In the genomic region with DNA sequence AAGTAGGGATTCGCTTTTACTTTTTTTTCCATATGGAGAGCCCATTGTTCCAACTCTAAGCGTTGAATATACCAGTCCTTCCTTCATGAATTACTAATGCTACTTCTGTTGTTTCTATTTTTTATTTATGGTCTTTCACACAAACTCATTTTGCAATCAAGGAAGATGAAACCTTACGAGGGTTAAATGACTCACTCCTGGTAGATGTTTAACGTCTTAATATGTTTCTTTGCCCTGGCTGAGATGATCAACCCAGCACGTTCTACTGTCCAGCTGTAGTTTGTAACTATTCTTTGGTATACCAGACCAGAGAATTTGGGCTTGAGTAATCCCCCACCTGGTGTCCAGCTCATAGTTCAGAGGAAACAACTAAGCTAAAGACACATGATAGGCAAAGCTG, we compare ENCODE assay signal across 1 cellular context.
TF ChIP-seq lines count a peak whose summit lies in the region.

No MANE protein-coding gene starts in this region.

TF ChIP-seq in GM12878, 131 proteins besides CTCF, POLR2A, EP300 and RAD21 (continued from another document and continues in another):
- TF ChIP-seq, protein P1, sequence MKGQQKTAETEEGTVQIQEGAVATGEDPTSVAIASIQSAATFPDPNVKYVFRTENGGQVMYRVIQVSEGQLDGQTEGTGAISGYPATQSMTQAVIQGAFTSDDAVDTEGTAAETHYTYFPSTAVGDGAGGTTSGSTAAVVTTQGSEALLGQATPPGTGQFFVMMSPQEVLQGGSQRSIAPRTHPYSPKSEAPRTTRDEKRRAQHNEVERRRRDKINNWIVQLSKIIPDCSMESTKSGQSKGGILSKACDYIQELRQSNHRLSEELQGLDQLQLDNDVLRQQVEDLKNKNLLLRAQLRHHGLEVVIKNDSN (IDR thresholded peaks at IDR 0.05; ENCODE audit: borderline replicate concordance, extremely low read length, insufficient read depth, low read depth, low read length) = no peak
- TF ChIP-seq DPF2 (IDR thresholded peaks at IDR 0.05) (0 out of 2 replicates have a peak, but pooled peaks have one; percentile 51), TCF12 (IDR thresholded peaks at IDR 0.05; ENCODE audit: low read depth, low read length) (no peak), RBBP5 (conservative IDR thresholded peaks at IDR 0.05) (no peak), CHD1 (IDR thresholded peaks at IDR 0.05; ENCODE audit: low read depth, low read length) (no peak), NFYA (IDR thresholded peaks at IDR 0.05; ENCODE audit: borderline replicate concordance, low read depth, low read length) (no peak), PAX8 (IDR thresholded peaks at IDR 0.05) (no peak), TBL1XR1 (IDR thresholded peaks at IDR 0.05; ENCODE audit: low read depth, low read length) (no peak), KAT2A (conservative IDR thresholded peaks at IDR 0.05; ENCODE audit: control insufficient read depth, low read depth, low read length) (no peak), SIN3A (IDR thresholded peaks at IDR 0.05; ENCODE audit: low read depth, low read length) (no peak), HDGF (IDR thresholded peaks at IDR 0.05) (no peak), MTA2 (IDR thresholded peaks at IDR 0.05; ENCODE audit: low read depth) (peak; percentile 76), TARDBP (IDR thresholded peaks at IDR 0.05; ENCODE audit: borderline replicate concordance) (no peak), BHLHE40 (IDR thresholded peaks at IDR 0.05; ENCODE audit: borderline replicate concordance in 1 of 2, low read depth in 2 of 2, low read length in 1 of 2) (peak; percentile 62 to 85; a peak in 3 of 4 replicates), CEBPB (IDR thresholded peaks at IDR 0.05; ENCODE audit: borderline replicate concordance in 1 of 2, low read depth in 2 of 2, low read length in 2 of 2) (no peak), PML (IDR thresholded peaks at IDR 0.05; ENCODE audit: low read length) (no peak), TCF3 (IDR thresholded peaks at IDR 0.05; ENCODE audit: borderline replicate concordance, insufficient read depth, low read depth, low read length) (no peak), ZNF384 (IDR thresholded peaks at IDR 0.05; ENCODE audit: borderline replicate concordance, low read depth, low read length) (no peak), SUZ12 (IDR thresholded peaks at IDR 0.05; ENCODE audit: unreplicated experiment) (no peak), IKZF2 (IDR thresholded peaks at IDR 0.05) (peak; percentile 47 to 68; a peak in 3 of 4 replicates), NBN (IDR thresholded peaks at IDR 0.05) (no peak), JUNB (IDR thresholded peaks at IDR 0.05) (no peak), FOXM1 (IDR thresholded peaks at IDR 0.05; ENCODE audit: low read depth, low read length) (no peak), MYC (IDR thresholded peaks at IDR 0.05; ENCODE audit: insufficient read depth, insufficient read length, insufficient replicate concordance, low read length, severe bottlenecking) (no peak), GABPA (IDR thresholded peaks at IDR 0.05; ENCODE audit: low read depth) (no peak), ETV6 (conservative IDR thresholded peaks at IDR 0.05 in 1 of 2, IDR thresholded peaks at IDR 0.05 in 1 of 2; ENCODE audit: borderline replicate concordance in 1 of 2, low read depth in 1 of 2) (no peak), RB1 (IDR thresholded peaks at IDR 0.05; ENCODE audit: borderline replicate concordance) (no peak), JUND (IDR thresholded peaks at IDR 0.05; ENCODE audit: low read depth, low read length) (peak; percentile 23; the same call in 1 of the 2 replicates), ATF7 (IDR thresholded peaks at IDR 0.05; ENCODE audit: low read depth) (peak; percentile 27), NR2C2 (IDR thresholded peaks at IDR 0.05; ENCODE audit: borderline replicate concordance, control insufficient read depth, insufficient read length, low read depth) (no peak)
- TF ChIP-seq, protein P2, sequence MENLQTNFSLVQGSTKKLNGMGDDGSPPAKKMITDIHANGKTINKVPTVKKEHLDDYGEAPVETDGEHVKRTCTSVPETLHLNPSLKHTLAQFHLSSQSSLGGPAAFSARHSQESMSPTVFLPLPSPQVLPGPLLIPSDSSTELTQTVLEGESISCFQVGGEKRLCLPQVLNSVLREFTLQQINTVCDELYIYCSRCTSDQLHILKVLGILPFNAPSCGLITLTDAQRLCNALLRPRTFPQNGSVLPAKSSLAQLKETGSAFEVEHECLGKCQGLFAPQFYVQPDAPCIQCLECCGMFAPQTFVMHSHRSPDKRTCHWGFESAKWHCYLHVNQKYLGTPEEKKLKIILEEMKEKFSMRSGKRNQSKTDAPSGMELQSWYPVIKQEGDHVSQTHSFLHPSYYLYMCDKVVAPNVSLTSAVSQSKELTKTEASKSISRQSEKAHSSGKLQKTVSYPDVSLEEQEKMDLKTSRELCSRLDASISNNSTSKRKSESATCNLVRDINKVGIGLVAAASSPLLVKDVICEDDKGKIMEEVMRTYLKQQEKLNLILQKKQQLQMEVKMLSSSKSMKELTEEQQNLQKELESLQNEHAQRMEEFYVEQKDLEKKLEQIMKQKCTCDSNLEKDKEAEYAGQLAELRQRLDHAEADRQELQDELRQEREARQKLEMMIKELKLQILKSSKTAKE (IDR thresholded peaks at IDR 0.05; ENCODE audit: low read depth, poor library complexity, severe bottlenecking) = no peak
- TF ChIP-seq, protein P3, sequence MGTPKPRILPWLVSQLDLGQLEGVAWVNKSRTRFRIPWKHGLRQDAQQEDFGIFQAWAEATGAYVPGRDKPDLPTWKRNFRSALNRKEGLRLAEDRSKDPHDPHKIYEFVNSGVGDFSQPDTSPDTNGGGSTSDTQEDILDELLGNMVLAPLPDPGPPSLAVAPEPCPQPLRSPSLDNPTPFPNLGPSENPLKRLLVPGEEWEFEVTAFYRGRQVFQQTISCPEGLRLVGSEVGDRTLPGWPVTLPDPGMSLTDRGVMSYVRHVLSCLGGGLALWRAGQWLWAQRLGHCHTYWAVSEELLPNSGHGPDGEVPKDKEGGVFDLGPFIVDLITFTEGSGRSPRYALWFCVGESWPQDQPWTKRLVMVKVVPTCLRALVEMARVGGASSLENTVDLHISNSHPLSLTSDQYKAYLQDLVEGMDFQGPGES (IDR thresholded peaks at IDR 0.05) = no peak
- TF ChIP-seq, protein P4, sequence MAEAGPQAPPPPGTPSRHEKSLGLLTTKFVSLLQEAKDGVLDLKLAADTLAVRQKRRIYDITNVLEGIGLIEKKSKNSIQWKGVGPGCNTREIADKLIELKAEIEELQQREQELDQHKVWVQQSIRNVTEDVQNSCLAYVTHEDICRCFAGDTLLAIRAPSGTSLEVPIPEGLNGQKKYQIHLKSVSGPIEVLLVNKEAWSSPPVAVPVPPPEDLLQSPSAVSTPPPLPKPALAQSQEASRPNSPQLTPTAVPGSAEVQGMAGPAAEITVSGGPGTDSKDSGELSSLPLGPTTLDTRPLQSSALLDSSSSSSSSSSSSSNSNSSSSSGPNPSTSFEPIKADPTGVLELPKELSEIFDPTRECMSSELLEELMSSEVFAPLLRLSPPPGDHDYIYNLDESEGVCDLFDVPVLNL (IDR thresholded peaks at IDR 0.05; ENCODE audit: low read depth, low read length) = no peak
- TF ChIP-seq, protein P5, sequence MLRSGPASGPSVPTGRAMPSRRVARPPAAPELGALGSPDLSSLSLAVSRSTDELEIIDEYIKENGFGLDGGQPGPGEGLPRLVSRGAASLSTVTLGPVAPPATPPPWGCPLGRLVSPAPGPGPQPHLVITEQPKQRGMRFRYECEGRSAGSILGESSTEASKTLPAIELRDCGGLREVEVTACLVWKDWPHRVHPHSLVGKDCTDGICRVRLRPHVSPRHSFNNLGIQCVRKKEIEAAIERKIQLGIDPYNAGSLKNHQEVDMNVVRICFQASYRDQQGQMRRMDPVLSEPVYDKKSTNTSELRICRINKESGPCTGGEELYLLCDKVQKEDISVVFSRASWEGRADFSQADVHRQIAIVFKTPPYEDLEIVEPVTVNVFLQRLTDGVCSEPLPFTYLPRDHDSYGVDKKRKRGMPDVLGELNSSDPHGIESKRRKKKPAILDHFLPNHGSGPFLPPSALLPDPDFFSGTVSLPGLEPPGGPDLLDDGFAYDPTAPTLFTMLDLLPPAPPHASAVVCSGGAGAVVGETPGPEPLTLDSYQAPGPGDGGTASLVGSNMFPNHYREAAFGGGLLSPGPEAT (IDR thresholded peaks at IDR 0.05; ENCODE audit: low read depth) = peak; percentile 48; the same call in 1 of the 2 replicates
- TF ChIP-seq, protein P6, sequence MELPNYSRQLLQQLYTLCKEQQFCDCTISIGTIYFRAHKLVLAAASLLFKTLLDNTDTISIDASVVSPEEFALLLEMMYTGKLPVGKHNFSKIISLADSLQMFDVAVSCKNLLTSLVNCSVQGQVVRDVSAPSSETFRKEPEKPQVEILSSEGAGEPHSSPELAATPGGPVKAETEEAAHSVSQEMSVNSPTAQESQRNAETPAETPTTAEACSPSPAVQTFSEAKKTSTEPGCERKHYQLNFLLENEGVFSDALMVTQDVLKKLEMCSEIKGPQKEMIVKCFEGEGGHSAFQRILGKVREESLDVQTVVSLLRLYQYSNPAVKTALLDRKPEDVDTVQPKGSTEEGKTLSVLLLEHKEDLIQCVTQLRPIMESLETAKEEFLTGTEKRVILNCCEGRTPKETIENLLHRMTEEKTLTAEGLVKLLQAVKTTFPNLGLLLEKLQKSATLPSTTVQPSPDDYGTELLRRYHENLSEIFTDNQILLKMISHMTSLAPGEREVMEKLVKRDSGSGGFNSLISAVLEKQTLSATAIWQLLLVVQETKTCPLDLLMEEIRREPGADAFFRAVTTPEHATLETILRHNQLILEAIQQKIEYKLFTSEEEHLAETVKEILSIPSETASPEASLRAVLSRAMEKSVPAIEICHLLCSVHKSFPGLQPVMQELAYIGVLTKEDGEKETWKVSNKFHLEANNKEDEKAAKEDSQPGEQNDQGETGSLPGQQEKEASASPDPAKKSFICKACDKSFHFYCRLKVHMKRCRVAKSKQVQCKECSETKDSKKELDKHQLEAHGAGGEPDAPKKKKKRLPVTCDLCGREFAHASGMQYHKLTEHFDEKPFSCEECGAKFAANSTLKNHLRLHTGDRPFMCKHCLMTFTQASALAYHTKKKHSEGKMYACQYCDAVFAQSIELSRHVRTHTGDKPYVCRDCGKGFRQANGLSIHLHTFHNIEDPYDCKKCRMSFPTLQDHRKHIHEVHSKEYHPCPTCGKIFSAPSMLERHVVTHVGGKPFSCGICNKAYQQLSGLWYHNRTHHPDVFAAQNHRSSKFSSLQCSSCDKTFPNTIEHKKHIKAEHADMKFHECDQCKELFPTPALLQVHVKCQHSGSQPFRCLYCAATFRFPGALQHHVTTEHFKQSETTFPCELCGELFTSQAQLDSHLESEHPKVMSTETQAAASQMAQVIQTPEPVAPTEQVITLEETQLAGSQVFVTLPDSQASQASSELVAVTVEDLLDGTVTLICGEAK (IDR thresholded peaks at IDR 0.05; ENCODE audit: borderline replicate concordance) = no peak
- TF ChIP-seq, protein P7, sequence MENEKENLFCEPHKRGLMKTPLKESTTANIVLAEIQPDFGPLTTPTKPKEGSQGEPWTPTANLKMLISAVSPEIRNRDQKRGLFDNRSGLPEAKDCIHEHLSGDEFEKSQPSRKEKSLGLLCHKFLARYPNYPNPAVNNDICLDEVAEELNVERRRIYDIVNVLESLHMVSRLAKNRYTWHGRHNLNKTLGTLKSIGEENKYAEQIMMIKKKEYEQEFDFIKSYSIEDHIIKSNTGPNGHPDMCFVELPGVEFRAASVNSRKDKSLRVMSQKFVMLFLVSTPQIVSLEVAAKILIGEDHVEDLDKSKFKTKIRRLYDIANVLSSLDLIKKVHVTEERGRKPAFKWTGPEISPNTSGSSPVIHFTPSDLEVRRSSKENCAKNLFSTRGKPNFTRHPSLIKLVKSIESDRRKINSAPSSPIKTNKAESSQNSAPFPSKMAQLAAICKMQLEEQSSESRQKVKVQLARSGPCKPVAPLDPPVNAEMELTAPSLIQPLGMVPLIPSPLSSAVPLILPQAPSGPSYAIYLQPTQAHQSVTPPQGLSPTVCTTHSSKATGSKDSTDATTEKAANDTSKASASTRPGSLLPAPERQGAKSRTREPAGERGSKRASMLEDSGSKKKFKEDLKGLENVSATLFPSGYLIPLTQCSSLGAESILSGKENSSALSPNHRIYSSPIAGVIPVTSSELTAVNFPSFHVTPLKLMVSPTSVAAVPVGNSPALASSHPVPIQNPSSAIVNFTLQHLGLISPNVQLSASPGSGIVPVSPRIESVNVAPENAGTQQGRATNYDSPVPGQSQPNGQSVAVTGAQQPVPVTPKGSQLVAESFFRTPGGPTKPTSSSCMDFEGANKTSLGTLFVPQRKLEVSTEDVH (IDR thresholded peaks at IDR 0.05; ENCODE audit: low read depth, partially characterized antibody) = no peak
- TF ChIP-seq, protein P8, sequence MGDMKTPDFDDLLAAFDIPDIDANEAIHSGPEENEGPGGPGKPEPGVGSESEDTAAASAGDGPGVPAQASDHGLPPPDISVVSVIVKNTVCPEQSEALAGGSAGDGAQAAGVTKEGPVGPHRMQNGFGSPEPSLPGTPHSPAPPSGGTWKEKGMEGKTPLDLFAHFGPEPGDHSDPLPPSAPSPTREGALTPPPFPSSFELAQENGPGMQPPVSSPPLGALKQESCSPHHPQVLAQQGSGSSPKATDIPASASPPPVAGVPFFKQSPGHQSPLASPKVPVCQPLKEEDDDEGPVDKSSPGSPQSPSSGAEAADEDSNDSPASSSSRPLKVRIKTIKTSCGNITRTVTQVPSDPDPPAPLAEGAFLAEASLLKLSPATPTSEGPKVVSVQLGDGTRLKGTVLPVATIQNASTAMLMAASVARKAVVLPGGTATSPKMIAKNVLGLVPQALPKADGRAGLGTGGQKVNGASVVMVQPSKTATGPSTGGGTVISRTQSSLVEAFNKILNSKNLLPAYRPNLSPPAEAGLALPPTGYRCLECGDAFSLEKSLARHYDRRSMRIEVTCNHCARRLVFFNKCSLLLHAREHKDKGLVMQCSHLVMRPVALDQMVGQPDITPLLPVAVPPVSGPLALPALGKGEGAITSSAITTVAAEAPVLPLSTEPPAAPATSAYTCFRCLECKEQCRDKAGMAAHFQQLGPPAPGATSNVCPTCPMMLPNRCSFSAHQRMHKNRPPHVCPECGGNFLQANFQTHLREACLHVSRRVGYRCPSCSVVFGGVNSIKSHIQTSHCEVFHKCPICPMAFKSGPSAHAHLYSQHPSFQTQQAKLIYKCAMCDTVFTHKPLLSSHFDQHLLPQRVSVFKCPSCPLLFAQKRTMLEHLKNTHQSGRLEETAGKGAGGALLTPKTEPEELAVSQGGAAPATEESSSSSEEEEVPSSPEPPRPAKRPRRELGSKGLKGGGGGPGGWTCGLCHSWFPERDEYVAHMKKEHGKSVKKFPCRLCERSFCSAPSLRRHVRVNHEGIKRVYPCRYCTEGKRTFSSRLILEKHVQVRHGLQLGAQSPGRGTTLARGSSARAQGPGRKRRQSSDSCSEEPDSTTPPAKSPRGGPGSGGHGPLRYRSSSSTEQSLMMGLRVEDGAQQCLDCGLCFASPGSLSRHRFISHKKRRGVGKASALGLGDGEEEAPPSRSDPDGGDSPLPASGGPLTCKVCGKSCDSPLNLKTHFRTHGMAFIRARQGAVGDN (IDR thresholded peaks at IDR 0.05) = 0 out of 2 replicates have a peak, but pooled peaks have one; percentile 30
- TF ChIP-seq, protein P9, sequence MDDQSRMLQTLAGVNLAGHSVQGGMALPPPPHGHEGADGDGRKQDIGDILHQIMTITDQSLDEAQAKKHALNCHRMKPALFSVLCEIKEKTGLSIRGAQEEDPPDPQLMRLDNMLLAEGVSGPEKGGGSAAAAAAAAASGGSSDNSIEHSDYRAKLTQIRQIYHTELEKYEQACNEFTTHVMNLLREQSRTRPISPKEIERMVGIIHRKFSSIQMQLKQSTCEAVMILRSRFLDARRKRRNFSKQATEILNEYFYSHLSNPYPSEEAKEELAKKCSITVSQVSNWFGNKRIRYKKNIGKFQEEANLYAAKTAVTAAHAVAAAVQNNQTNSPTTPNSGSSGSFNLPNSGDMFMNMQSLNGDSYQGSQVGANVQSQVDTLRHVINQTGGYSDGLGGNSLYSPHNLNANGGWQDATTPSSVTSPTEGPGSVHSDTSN (IDR thresholded peaks at IDR 0.05; ENCODE audit: insufficient replicate concordance, low read depth, low read length) = no peak
